In genomic region chr14:52146504-52146903, GRCh38 we compare ENCODE assay signal across 28 cellular contexts.
DNase-seq lines count a peak whose midpoint lies in the region; ATAC-seq and TF ChIP-seq lines count a peak whose summit lies in the region.
"Had no signal": no experiment of that assay in that cellular context is flagged by ENCODE, and none has a peak within 500 bp of the region (broad histone marks: within the 10 kb centered on the region; RNA-seq: fewer than 3 reads in every experiment).

No MANE protein-coding gene starts in this region.

- H3K56ac ChIP-seq in H9 (ENCODE audit: insufficient read length, low read depth, low read length), result no peak overlapping the region

- H3K4ac ChIP-seq in H9 (ENCODE audit: low read depth, low read length), result no peak overlapping the region

- H3K23ac ChIP-seq in H9 (ENCODE audit: insufficient read length, low read depth, low read length), result no peak overlapping the region

- no peaks in the 10 kb centered on the region for H3K4me1 Mint-ChIP-seq in H9

- no peak overlapping the region for H2AK5ac ChIP-seq in H9 (ENCODE audit: insufficient read length, low read length)

- DNase-seq in AG09309 (ENCODE audit: low read depth) (no peak), H9 (no peak), brain microvascular endothelial cell (no peak), fibroblast of villous mesenchyme (ENCODE audit: low read depth) (peak; percentile 8), smooth muscle cell (lab: John Stamatoyannopoulos, UW; ENCODE audit: unreplicated experiment) (no peak), coronary artery (ENCODE audit: low spot score) (no peak), OCI-M1 (lab: John Stamatoyannopoulos, UW) (no peak)
- DNase-seq: ACHN; activated CD4-positive, alpha-beta T cell treated with anti-CD3 and anti-CD28 coated beads for 1 hour; activated CD8-positive, alpha-beta memory T cell treated with anti-CD3 and anti-CD28 coated beads for 24 hours; activated naive CD4-positive, alpha-beta T cell treated with anti-CD3 and anti-CD28 coated beads for 36 hours; activated T-cell treated with anti-CD3 and anti-CD28 coated beads, Interleukin-2, amount 50 U/mL, for 48 hours; amygdala; CD4-positive, alpha-beta memory T cell; central memory CD4-positive, alpha-beta T cell; DMS153; GDM1; heart right ventricle; midbrain; MM.1S; NCI-H1436 treated with DMSO at 0.1 percent for 48 hours; NCI-H510A treated with DMSO at 0.1 percent for 48 hours; sigmoid colon; substantia nigra had no signal

- H3K4me3 Mint-ChIP-seq in H9, result no peak overlapping the region
- H3K4me3 Mint-ChIP-seq: activated naive CD4-positive, alpha-beta T cell treated with anti-CD3 and anti-CD28 coated beads for 36 hours; nephron had no signal

- WGBS in H9 (ENCODE audit: extremely low coverage, insufficient read length, low lambda C conversion rate), result no CpG with 5 or more reads among the region's 2 CpGs
- 35% methylated on average over 2 of the region's 2 CpGs for WGBS in smooth muscle cell (ENCODE audit: low lambda C conversion rate)

- H3K14ac ChIP-seq in H9 (ENCODE audit: insufficient read depth, low read length), result no peak overlapping the region

- H2BK15ac ChIP-seq in H9 (ENCODE audit: low read depth, low read length), result no peak overlapping the region

- peaks cover 2% of the 10 kb centered on the region; the same call in 1 of the 2 replicates for H3K27me3 Mint-ChIP-seq in H9 (ENCODE audit: low read depth)

- H4K91ac ChIP-seq in H9 (ENCODE audit: insufficient read length, low read depth, low read length), result no peak overlapping the region

- H2AFZ ChIP-seq in H9 (ENCODE audit: low read length) (no peak overlapping the region), smooth muscle cell (ENCODE audit: low read depth) (no peak overlapping the region)

- H3K9ac ChIP-seq in H9 (ENCODE audit: extremely low read depth, insufficient read length, low read length) (no peak overlapping the region), smooth muscle cell (ENCODE audit: low read depth) (no peak overlapping the region)

- no peak overlapping the region for H2BK5ac ChIP-seq in H9 (ENCODE audit: insufficient read length, low read length)

- H3K27ac Mint-ChIP-seq in H9, result no peak overlapping the region
- H3K27ac Mint-ChIP-seq: activated naive CD4-positive, alpha-beta T cell treated with anti-CD3 and anti-CD28 coated beads for 36 hours; CD4-positive, alpha-beta memory T cell; nephron had no signal

- no peak overlapping the region for H3K18ac ChIP-seq in H9 (ENCODE audit: insufficient read length, low read depth, low read length)

- no peaks in the 10 kb centered on the region for H3K27me3 ChIP-seq in H9 (ENCODE audit: insufficient read depth, low read length)
- no peaks in the 10 kb centered on the region for H3K27me3 ChIP-seq in brain microvascular endothelial cell (replicated peaks)
- H3K27me3 ChIP-seq in smooth muscle cell (ENCODE audit: low read depth), result no peaks in the 10 kb centered on the region
- H3K27me3 ChIP-seq: heart right ventricle, sigmoid colon had no signal

- H3F3A ChIP-seq in smooth muscle cell (ENCODE audit: low read depth), result no peaks in the 10 kb centered on the region

- no peak overlapping the region for H2BK12ac ChIP-seq in H9 (ENCODE audit: insufficient read length, low read depth, low read length)

- H3K36me3 Mint-ChIP-seq in H9 (ENCODE audit: insufficient read depth in 1 of 3, low read depth in 3 of 3), result no peaks in the 10 kb centered on the region
- H3K36me3 Mint-ChIP-seq: CD4-positive, alpha-beta memory T cell had no signal

- in situ Hi-C loops in brain microvascular endothelial cell (cut with HindIII; ENCODE audit: low pct_ligation_motif_present, low sequenced_read_pairs), result no loop called here

- no peak overlapping the region for H3K27ac ChIP-seq in H9 (ENCODE audit: insufficient read length, low read depth, low read length)
- H3K27ac ChIP-seq in brain microvascular endothelial cell, result no peak overlapping the region
- no peak overlapping the region for H3K27ac ChIP-seq in smooth muscle cell (ENCODE audit: low read depth)
- H3K27ac ChIP-seq in coronary artery, result no peak overlapping the region
- H3K27ac ChIP-seq: heart right ventricle, sigmoid colon had no signal

- no peaks in the 10 kb centered on the region for H4K20me1 ChIP-seq in H9 (ENCODE audit: control insufficient read depth, insufficient read depth, insufficient read length)
- H4K20me1 ChIP-seq in smooth muscle cell (ENCODE audit: low read depth), result no peaks in the 10 kb centered on the region

- no peak overlapping the region for H3T11ph ChIP-seq in H9 (ENCODE audit: low read length)

- H3K4me3 ChIP-seq in AG09309 (ENCODE audit: control insufficient read depth, low read depth, low read length) (no peak overlapping the region), brain microvascular endothelial cell (ENCODE audit: low read depth, low read length) (no peak overlapping the region), fibroblast of villous mesenchyme (ENCODE audit: low read depth, low read length) (no peak overlapping the region), smooth muscle cell (no peak overlapping the region), coronary artery (no peak overlapping the region)
- H3K4me3 ChIP-seq: HAP-1, heart right ventricle, sigmoid colon had no signal

- no peak overlapping the region for H3K4me2 ChIP-seq in H9 (ENCODE audit: insufficient read depth, insufficient read length, low read length)
- H3K4me2 ChIP-seq in smooth muscle cell, result no peak overlapping the region

- H4K5ac ChIP-seq in H9 (ENCODE audit: insufficient read length, low read depth, low read length), result no peak overlapping the region

- H3K36me3 ChIP-seq in brain microvascular endothelial cell (replicated peaks), result no peaks in the 10 kb centered on the region
- H3K36me3 ChIP-seq in smooth muscle cell (ENCODE audit: low read depth), result no peaks in the 10 kb centered on the region
- H3K36me3 ChIP-seq: HAP-1, heart right ventricle, sigmoid colon had no signal

- H3K9me3 Mint-ChIP-seq in H9, result peaks cover 8 to 11% of the 10 kb centered on the region in 2 experiments; a peak in 4 of 5 replicates
- H3K9me3 Mint-ChIP-seq: activated naive CD4-positive, alpha-beta T cell treated with anti-CD3 and anti-CD28 coated beads for 36 hours had no signal

- no peaks in the 10 kb centered on the region for H3K9me3 ChIP-seq in H9 (ENCODE audit: control insufficient read depth, low read depth, low read length)
- H3K9me3 ChIP-seq in smooth muscle cell (replicated peaks; ENCODE audit: low read depth), result no peaks in the 10 kb centered on the region
- H3K9me3 ChIP-seq: HAP-1, sigmoid colon had no signal

- TF ChIP-seq CTCF in AG09309 (IDR thresholded peaks at IDR 0.05; ENCODE audit: control insufficient read depth, insufficient read depth, low read depth, low read length, missing control alignments) (peak; percentile 49), H9 (conservative IDR thresholded peaks at IDR 0.05) (peak; percentile 24; the same call in 1 of the 3 replicates), brain microvascular endothelial cell (IDR thresholded peaks at IDR 0.05; ENCODE audit: low read depth, low read length, missing control alignments) (peak; percentile 34), fibroblast of villous mesenchyme (IDR thresholded peaks at IDR 0.05; ENCODE audit: insufficient read depth, low read depth, low read length) (peak; percentile 35), smooth muscle cell (IDR thresholded peaks at IDR 0.05; ENCODE audit: borderline replicate concordance, insufficient read depth, poor library complexity, severe bottlenecking) (no peak), coronary artery (IDR thresholded peaks at IDR 0.05) (no peak)

- no peaks in the 10 kb centered on the region for H3K4me1 ChIP-seq in H9 (ENCODE audit: insufficient read depth, low read length)
- no peaks in the 10 kb centered on the region for H3K4me1 ChIP-seq in smooth muscle cell (ENCODE audit: low read depth)
- H3K4me1 ChIP-seq: HAP-1, heart right ventricle, sigmoid colon had no signal

- no peak for ATAC-seq in GM19463 (IDR thresholded peaks at IDR 0.05; ENCODE audit: unreplicated experiment)
- ATAC-seq: heart right ventricle, left lobe of liver had no signal

- H3K23me2 ChIP-seq in H9 (ENCODE audit: insufficient read length, low read depth, low read length, poor library complexity, severe bottlenecking), result no peaks in the 10 kb centered on the region

- H3K79me2 ChIP-seq in H9 (ENCODE audit: insufficient read depth, low read length) (no peaks in the 10 kb centered on the region), smooth muscle cell (ENCODE audit: low read depth) (no peaks in the 10 kb centered on the region)

- no peak overlapping the region for H2BK120ac ChIP-seq in H9 (ENCODE audit: low read depth, low read length, poor library complexity, severe bottlenecking)

- H4K8ac ChIP-seq in H9 (replicated peaks; ENCODE audit: insufficient read length, low read depth, low read length), result no peak overlapping the region

- no peaks in the 10 kb centered on the region for H3K79me1 ChIP-seq in H9 (ENCODE audit: insufficient read depth, low read depth, low read length, poor library complexity, severe bottlenecking)

- no peak overlapping the region for H2BK20ac ChIP-seq in H9 (ENCODE audit: low read depth, low read length, poor library complexity, severe bottlenecking)

Comparison
In these comparisons a context has a peak if more than half of its experiments do, and no peak if none do; other contexts are left out.
1. CTCF ChIP-seq: peak in AG09309 (single experiment), H9 (single experiment), brain microvascular endothelial cell (single experiment) and fibroblast of villous mesenchyme (single experiment); none in smooth muscle cell (single experiment) and coronary artery (single experiment).